ENCODE assay signal across 8 cellular contexts in the genomic region with DNA sequence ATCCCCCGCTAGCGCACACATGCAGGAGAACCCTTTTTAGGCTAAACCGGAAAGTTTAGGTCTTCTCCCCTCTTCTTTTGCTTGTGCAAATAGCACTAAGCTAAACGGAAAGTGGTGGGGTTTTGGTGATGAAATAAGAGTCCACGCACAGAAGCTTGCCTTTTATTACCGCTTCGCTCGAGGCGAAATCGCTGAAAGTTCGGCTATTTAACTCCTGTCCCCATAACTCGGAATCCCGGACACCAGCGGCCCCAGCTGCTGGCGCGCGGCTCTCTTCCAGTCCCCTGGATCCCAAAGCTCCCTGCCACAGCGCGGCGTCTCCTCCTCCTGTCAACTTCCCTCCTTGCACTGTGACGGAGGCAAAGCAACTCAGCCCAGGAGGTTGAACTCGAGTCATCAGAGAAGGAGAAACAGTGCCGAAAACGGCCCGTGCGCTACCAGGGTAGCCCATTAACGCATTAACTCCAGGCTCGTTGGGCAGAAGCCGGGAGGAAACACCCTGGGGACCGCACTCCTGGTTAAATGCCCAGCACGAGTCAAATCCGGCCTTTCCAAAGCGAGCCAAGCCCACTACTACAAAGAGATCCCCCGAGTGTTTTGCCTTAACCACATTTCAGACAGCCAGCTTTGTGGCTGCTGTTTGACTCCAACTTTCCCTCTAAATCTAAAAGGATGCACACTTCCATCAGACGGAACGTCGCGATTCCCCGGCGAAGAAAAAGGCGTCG. TPM values are rescaled to one million over a fixed set of nuclear protein-coding genes. Genes with fewer than 3 reads are reported as not detected.
DNase-seq lines count a peak whose midpoint lies in the region; ATAC-seq and TF ChIP-seq lines count a peak whose summit lies in the region.

No MANE protein-coding gene starts in this region.

- no peak for TF ChIP-seq CTCF in Caco-2 (IDR thresholded peaks at IDR 0.05; ENCODE audit: insufficient read depth in 1 of 2, low read depth in 1 of 2, low read length in 1 of 2, severe bottlenecking in 1 of 2, unreplicated experiment in 1 of 2)
- TF ChIP-seq CTCF in brain microvascular endothelial cell (IDR thresholded peaks at IDR 0.05; ENCODE audit: low read depth, low read length, missing control alignments), result peak; percentile 56

- H3K9ac ChIP-seq in iPS-20b (ENCODE audit: low read depth, low read length), result peak overlapping the region; percentile 67; the same call in 1 of the 2 replicates
- H3K9ac ChIP-seq in skeletal muscle tissue (ENCODE audit: low read depth in 1 of 3, low read length in 3 of 3), result peak overlapping the region; percentile 25 to 52 (median 35)

- ATAC-seq in GM19463 (IDR thresholded peaks at IDR 0.05; ENCODE audit: unreplicated experiment), result no peak

- peak overlapping the region; percentile 64 for H3K4me3 Mint-ChIP-seq in Caco-2 (ENCODE audit: unreplicated experiment)

- no peaks in the 10 kb centered on the region for H3K27me3 Mint-ChIP-seq in Caco-2 (ENCODE audit: insufficient read depth, unreplicated experiment)

- H3K27ac Mint-ChIP-seq in Caco-2 (ENCODE audit: unreplicated experiment), result no peak overlapping the region

- no TSS peak for BruUV-seq in Caco-2 (replicated peaks; lab: Mats Ljungman, UMichigan)

- no peaks in the 10 kb centered on the region for H3K4me1 Mint-ChIP-seq in Caco-2 (ENCODE audit: low read depth, unreplicated experiment)

- intact Hi-C loops in Caco-2 (cut with micrococcal nuclease; ENCODE audit: unreplicated experiment), result loop anchor here (5.0 kb wide), 1 partner anchor 277 kb away; no protein-coding TSS in a partner anchor

- peaks cover 6% of the 10 kb centered on the region; the same call in 1 of the 2 replicates for H3K9me3 ChIP-seq in Caco-2
- H3K9me3 ChIP-seq in iPS-20b (ENCODE audit: insufficient read depth, low read depth, low read length), result no peaks in the 10 kb centered on the region
- H3K9me3 ChIP-seq in skeletal muscle tissue (ENCODE audit: control insufficient read depth in 3 of 3, low read length in 3 of 3), result no peaks in the 10 kb centered on the region

- CTCF ChIA-PET in Caco-2 (lab: Charles Lee), result no interaction called here

- POLR2A ChIA-PET in Caco-2 (lab: Charles Lee), result no interaction called here

- in situ Hi-C loops in brain microvascular endothelial cell (cut with HindIII; ENCODE audit: low pct_ligation_motif_present, low sequenced_read_pairs), result loop anchor here (25.0 kb wide), 1 partner anchor 123 kb away; no protein-coding TSS in a partner anchor

- H3K4me3 ChIP-seq in Caco-2 (ENCODE audit: low read depth, low read length) (no peak overlapping the region), brain microvascular endothelial cell (ENCODE audit: low read depth, low read length) (peak overlapping the region; percentile 72), iPS-20b (ENCODE audit: low read length) (peak overlapping the region; percentile 92), skeletal muscle tissue (ENCODE audit: low read length in 3 of 3) (peak overlapping the region; percentile 64 to 71 (median 69))

- peak overlapping the region; percentile 30 for H3K27ac ChIP-seq in brain microvascular endothelial cell
- H3K27ac ChIP-seq in iPS-20b (ENCODE audit: low read length), result no peak overlapping the region
- peak overlapping the region; percentile 15 for H3K27ac ChIP-seq in skeletal muscle tissue (ENCODE audit: low read depth, low read length)

- H3K36me3 Mint-ChIP-seq in Caco-2 (ENCODE audit: insufficient read depth, unreplicated experiment), result no peaks in the 10 kb centered on the region

- H3K9me3 Mint-ChIP-seq in Caco-2 (ENCODE audit: unreplicated experiment), result peaks cover 8% of the 10 kb centered on the region

- no peaks in the 10 kb centered on the region for H3K36me3 ChIP-seq in Caco-2 (ENCODE audit: control insufficient read depth, insufficient read depth, low read length)
- no peaks in the 10 kb centered on the region for H3K36me3 ChIP-seq in brain microvascular endothelial cell (replicated peaks)
- H3K36me3 ChIP-seq in iPS-20b (ENCODE audit: insufficient read depth, low read depth, low read length), result no peaks in the 10 kb centered on the region
- no peaks in the 10 kb centered on the region for H3K36me3 ChIP-seq in skeletal muscle tissue (ENCODE audit: control insufficient read depth in 3 of 3, insufficient read depth in 3 of 3, low read length in 3 of 3)

- DNase-seq in Caco-2 (no peak), M059J (ENCODE audit: low read depth) (peak; percentile 90), brain microvascular endothelial cell (peak; percentile 59), middle frontal gyrus (ENCODE audit: extremely low spot score, low spot score) (no peak), NCI-H345 (lab: John Stamatoyannopoulos, UW) (no peak)

- H3K4me1 ChIP-seq in Caco-2, result no peaks in the 10 kb centered on the region
- H3K4me1 ChIP-seq in iPS-20b (ENCODE audit: insufficient read depth, low read length), result no peaks in the 10 kb centered on the region; the same call in 1 of the 2 replicates
- H3K4me1 ChIP-seq in skeletal muscle tissue (ENCODE audit: control insufficient read depth in 3 of 3, insufficient read depth in 3 of 3, low read length in 3 of 3), result peaks cover 12 to 19% (median 18%) of the 10 kb centered on the region in 3 donors

- H3K27me3 ChIP-seq in Caco-2 (replicated peaks; ENCODE audit: control insufficient read depth, insufficient read depth, low read length), result no peaks in the 10 kb centered on the region
- no peaks in the 10 kb centered on the region for H3K27me3 ChIP-seq in brain microvascular endothelial cell (replicated peaks)
- H3K27me3 ChIP-seq in iPS-20b (ENCODE audit: insufficient read depth, low read length), result peaks cover 60% of the 10 kb centered on the region
- H3K27me3 ChIP-seq in skeletal muscle tissue (ENCODE audit: control insufficient read depth in 3 of 3, insufficient read depth in 3 of 3, low read length in 3 of 3), result peaks cover 13 to 19% (median 14%) of the 10 kb centered on the region in 3 donors

RNA-seq across cellular contexts. Expression of a gene that starts 1.3 kb away (rescaled TPM):
- 0.61 and 0.84 TPM in 2 replicates for total RNA-seq in Caco-2 (2022)
- 8.1 and 9.2 TPM in 2 replicates for total RNA-seq in M059J (2014; rRNA removed; shearing (Covaris generic))
- total RNA-seq in skeletal muscle tissue, result 25.1 TPM

Comparison
In these comparisons a context has a peak if more than half of its experiments do, and no peak if none do; other contexts are left out.
1. DNase-seq: peak in M059J (single experiment) and brain microvascular endothelial cell (single experiment); none in Caco-2 (0 of 2), middle frontal gyrus (single experiment) and NCI-H345 (single experiment).